ENCODE assay signal across 2 cellular contexts in genomic region chr17:55177914-55178217, GRCh38.
TF ChIP-seq lines count a peak whose summit lies in the region.

No MANE protein-coding gene starts in this region.

TF ChIP-seq in SK-N-SH treated with all-trans-retinoic acid at 6 μM for 48 hours, 23 proteins besides CTCF, POLR2A, EP300 and RAD21 (continued from another document):
- TF ChIP-seq TSHZ2 (CRISPR knock-in tag; IDR thresholded peaks at IDR 0.05): 0 out of 2 replicates have a peak, but pooled peaks have one; percentile 23

TF ChIP-seq in SK-N-SH, 30 proteins besides CTCF, POLR2A, EP300 and RAD21 (continued from another document):
- TF ChIP-seq USF1 (IDR thresholded peaks at IDR 0.05; ENCODE audit: borderline replicate concordance, low read depth): no peak
- TF ChIP-seq EZH2phosphoT487 (IDR thresholded peaks at IDR 0.05; ENCODE audit: borderline replicate concordance, low read depth): no peak
- no peak for TF ChIP-seq RCOR1 (IDR thresholded peaks at IDR 0.05; ENCODE audit: low read length)
- TF ChIP-seq FOXM1 (IDR thresholded peaks at IDR 0.05; ENCODE audit: low read depth): no peak
- no peak for TF ChIP-seq ELF1 (IDR thresholded peaks at IDR 0.05)
- no peak for TF ChIP-seq GATA2 (CRISPR knock-in tag; IDR thresholded peaks at IDR 0.05)
- TF ChIP-seq PBX3 (IDR thresholded peaks at IDR 0.05): no peak
- TF ChIP-seq CHD2 (IDR thresholded peaks at IDR 0.05; ENCODE audit: low read length, partially characterized antibody): no peak
- no peak for TF ChIP-seq REST (IDR thresholded peaks at IDR 0.05; ENCODE audit: low read depth, low read length)
- no peak for TF ChIP-seq MAX (IDR thresholded peaks at IDR 0.05; ENCODE audit: low read depth)
- no peak for TF ChIP-seq TEAD4 (IDR thresholded peaks at IDR 0.05; ENCODE audit: borderline replicate concordance, insufficient read depth)
